1 cellular context compared by ENCODE assay signal in genomic region chr22:29152045-29152380, GRCh38.
A peak's percentile ranks its signal among the peaks of the same experiment; 100 is the strongest.
TF ChIP-seq lines count a peak whose summit lies in the region.

No MANE protein-coding gene starts in this region.

TF ChIP-seq in HepG2, 621 proteins besides CTCF, POLR2A, EP300 and RAD21 (continued from another document):
- TF ChIP-seq MAFK (conservative IDR thresholded peaks at IDR 0.05 in 1 of 2, IDR thresholded peaks at IDR 0.05 in 1 of 2; ENCODE audit: low read length in 2 of 2), result peak; percentile 65 to 85; a peak in 2 of 4 replicates
- TF ChIP-seq ZBTB10 (CRISPR knock-in tag; IDR thresholded peaks at IDR 0.05; ENCODE audit: borderline replicate concordance), result no peak
